Comparison of ENCODE assay signal across 25 cellular contexts in genomic region chr9:132531187-132531586, GRCh38. TPM values are rescaled to one million over a fixed set of nuclear protein-coding genes. Genes with fewer than 3 reads are reported as not detected.
DNase-seq lines count a peak whose midpoint lies in the region; ATAC-seq and TF ChIP-seq lines count a peak whose summit lies in the region.
"Had no signal": no experiment of that assay in that cellular context is flagged by ENCODE, and none has a peak within 500 bp of the region (broad histone marks: within the 10 kb centered on the region; RNA-seq: fewer than 3 reads in every experiment).

No MANE protein-coding gene starts in this region.

- H3K9me3 Mint-ChIP-seq in GM23338 (peaks cover 23% of the 10 kb centered on the region), nephron progenitor cell (peaks cover 36% of the 10 kb centered on the region)
- H3K9me3 Mint-ChIP-seq in activated CD4-positive, alpha-beta memory T cell treated with anti-CD3 and anti-CD28 coated beads for 36 hours = no peaks in the 10 kb centered on the region
- H3K9me3 Mint-ChIP-seq: activated T-cell treated with anti-CD3 and anti-CD28 coated beads, Interleukin-2, amount 50 U/mL, for 72 hours had no signal

- CTCF ChIA-PET in activated CD4-positive, alpha-beta memory T cell treated with anti-CD3 and anti-CD28 coated beads for 36 hours (lab: Charles Lee) = no interaction called here

- in situ Hi-C loops in SK-MEL-5 (cut with HindIII; ENCODE audit: low pct_unique_long_range_greater_than_20kb, low sequenced_read_pairs) = no loop called here

- H3K27me3 Mint-ChIP-seq in GM23338 (ENCODE audit: insufficient read depth, low read depth, poor library complexity) = peaks cover 10% of the 10 kb centered on the region
- peaks cover 26% of the 10 kb centered on the region for H3K27me3 Mint-ChIP-seq in nephron progenitor cell (ENCODE audit: low read depth, poor library complexity)
- H3K27me3 Mint-ChIP-seq in activated CD4-positive, alpha-beta memory T cell treated with anti-CD3 and anti-CD28 coated beads for 36 hours = peaks cover 16% of the 10 kb centered on the region

- TF ChIP-seq CTCF in GM23338 (conservative IDR thresholded peaks at IDR 0.05; ENCODE audit: low read depth in 2 of 2) = no peak
- TF ChIP-seq CTCF in nephron progenitor cell (IDR thresholded peaks at IDR 0.05) = no peak

- H4K20me1 ChIP-seq in GM23338 (replicated peaks; ENCODE audit: insufficient read depth) = no peaks in the 10 kb centered on the region

- no peak overlapping the region for H3K4me3 ChIP-seq in GM23338
- H3K4me3 ChIP-seq: ascending aorta, esophagus squamous epithelium, tibial artery had no signal

- no peak overlapping the region for H3K27ac ChIP-seq in GM23338 (ENCODE audit: low read depth)
- H3K27ac ChIP-seq: ascending aorta, esophagus squamous epithelium, RWPE1, tibial artery had no signal

- POLR2A ChIA-PET in activated CD4-positive, alpha-beta memory T cell treated with anti-CD3 and anti-CD28 coated beads for 36 hours (lab: Charles Lee) = interaction anchor here (1.2 kb wide), 1 partner anchor 9 kb away, joined by 3 read pairs; no protein-coding TSS in a partner anchor

- peak; percentile 96 for ATAC-seq in GM23338
- ATAC-seq: activated T-cell treated with anti-CD3 and anti-CD28 coated beads, Interleukin-2, amount 50 U/mL, for 72 hours had no signal

- intact Hi-C loops in activated CD4-positive, alpha-beta memory T cell treated with anti-CD3 and anti-CD28 coated beads for 36 hours (cut with micrococcal nuclease) = no loop called here

- H3K4me1 ChIP-seq in GM23338 (ENCODE audit: insufficient read depth) = peaks cover 12% of the 10 kb centered on the region; the same call in 1 of the 2 replicates
- H3K4me1 ChIP-seq: ascending aorta, esophagus squamous epithelium, tibial artery had no signal

- no peak overlapping the region for H3K27ac Mint-ChIP-seq in GM23338
- no peak overlapping the region for H3K27ac Mint-ChIP-seq in nephron progenitor cell
- H3K27ac Mint-ChIP-seq in activated CD4-positive, alpha-beta memory T cell treated with anti-CD3 and anti-CD28 coated beads for 36 hours = no peak overlapping the region
- H3K27ac Mint-ChIP-seq: activated T-cell treated with anti-CD3 and anti-CD28 coated beads, Interleukin-2, amount 50 U/mL, for 72 hours; CD4-positive, alpha-beta memory T cell had no signal

- H3K4me1 Mint-ChIP-seq in GM23338 (peaks cover 4% of the 10 kb centered on the region; the same call in 2 of the 3 replicates), nephron progenitor cell (peaks cover 16% of the 10 kb centered on the region)
- H3K4me1 Mint-ChIP-seq in activated CD4-positive, alpha-beta memory T cell treated with anti-CD3 and anti-CD28 coated beads for 36 hours (ENCODE audit: low read depth) = no peaks in the 10 kb centered on the region
- H3K4me1 Mint-ChIP-seq: naive B cell had no signal

- DNase-seq in GM23338 (ENCODE audit: low spot score) (peak; percentile 55), NCI-H1092 treated with DMSO at 0.1 percent for 48 hours (lab: John Stamatoyannopoulos, UW) (peak; percentile 83), SK-MEL-5 (ENCODE audit: low read depth, low spot score) (peak; percentile 21), nephron progenitor cell (peak; percentile 31), mucosa of gallbladder (ENCODE audit: low spot score) (no peak), MV-4-11 (lab: John Stamatoyannopoulos, UW) (no peak)
- DNase-seq in activated CD4-positive, alpha-beta memory T cell treated with anti-CD3 and anti-CD28 coated beads for 36 hours = no peak
- DNase-seq: activated CD4-positive, CD25-positive, alpha-beta regulatory T cell treated with anti-CD3 and anti-CD28 coated beads, Interleukin-2, amount 50 U/mL, for 72 hours; activated CD8-positive, alpha-beta memory T cell treated with anti-CD3 and anti-CD28 coated beads for 24 hours; activated naive CD4-positive, alpha-beta T cell treated with anti-CD3 and anti-CD28 coated beads, Interleukin-2, amount 50 U/mL, for 16 hours; activated T-cell treated with anti-CD3 and anti-CD28 coated beads, Interleukin-2, amount 50 U/mL, for 72 hours; CD4-positive, alpha-beta memory T cell; cerebellar nuclear complex; effector CD8-positive, alpha-beta T cell; esophagus squamous epithelium; naive B cell; NCI-H1105; NCI-H226; stimulated activated naive CD4-positive, alpha-beta T cell treated with Interleukin-2 at 50 U/mL for 16 hours; tibial artery had no signal

- H3K9me2 ChIP-seq in GM23338 (ENCODE audit: insufficient read depth) = 0 out of 2 replicates have a peak, but pooled peaks cover 4% of the 10 kb centered on the region

- peak overlapping the region; percentile 75; the same call in 1 of the 2 replicates for H2AFZ ChIP-seq in GM23338

- no peak overlapping the region for H3K4me2 ChIP-seq in GM23338

- H3K36me3 ChIP-seq in GM23338 (ENCODE audit: insufficient read depth) = no peaks in the 10 kb centered on the region
- H3K36me3 ChIP-seq: ascending aorta, esophagus squamous epithelium, tibial artery had no signal

- H3F3A ChIP-seq in GM23338 (replicated peaks; ENCODE audit: low read depth) = no peaks in the 10 kb centered on the region

- peaks cover 5% of the 10 kb centered on the region; the same call in 2 of the 3 replicates for H3K36me3 Mint-ChIP-seq in GM23338 (ENCODE audit: low read depth)
- peaks cover 8% of the 10 kb centered on the region for H3K36me3 Mint-ChIP-seq in nephron progenitor cell (ENCODE audit: low read depth)
- no peaks in the 10 kb centered on the region for H3K36me3 Mint-ChIP-seq in activated CD4-positive, alpha-beta memory T cell treated with anti-CD3 and anti-CD28 coated beads for 36 hours
- H3K36me3 Mint-ChIP-seq: naive B cell had no signal

- H3K4me3 Mint-ChIP-seq in GM23338 (no peak overlapping the region), nephron progenitor cell (no peak overlapping the region)
- H3K4me3 Mint-ChIP-seq in activated CD4-positive, alpha-beta memory T cell treated with anti-CD3 and anti-CD28 coated beads for 36 hours = no peak overlapping the region
- H3K4me3 Mint-ChIP-seq: activated T-cell treated with anti-CD3 and anti-CD28 coated beads, Interleukin-2, amount 50 U/mL, for 72 hours; CD4-positive, alpha-beta memory T cell; naive B cell had no signal

- H3K27me3 ChIP-seq in GM23338 (ENCODE audit: insufficient read depth) = no peaks in the 10 kb centered on the region
- H3K27me3 ChIP-seq: ascending aorta had no signal

- H3K79me2 ChIP-seq in GM23338 (replicated peaks; ENCODE audit: insufficient read depth) = no peaks in the 10 kb centered on the region

TF ChIP-seq in GM23338, 12 proteins besides CTCF, POLR2A, EP300 and RAD21 (continues in another document):
- TF ChIP-seq CREB1 (CRISPR knock-in tag; IDR thresholded peaks at IDR 0.05; ENCODE audit: low read depth) (no peak), EZH2 (IDR thresholded peaks at IDR 0.05; ENCODE audit: low read depth, unreplicated experiment) (no peak), STAT1 (IDR thresholded peaks at IDR 0.05; ENCODE audit: unreplicated experiment) (no peak), ZNF331 (CRISPR knock-in tag; IDR thresholded peaks at IDR 0.05; ENCODE audit: low read depth) (no peak), POLR2AphosphoS5 (IDR thresholded peaks at IDR 0.05; ENCODE audit: low read depth) (no peak)

RNA-seq across cellular contexts. Expression of gene BARHL1, which starts 51.2 kb away (rescaled TPM):
- not detected in 2 replicates for total RNA-seq in GM23338 (2014; rRNA removed; shearing (Covaris generic))
- not detected in 2 replicates for polyA plus RNA-seq in GM23338 (2016; fragmentation: Nextera tagmentation; extraction: Ambion mirVana)
- total RNA-seq in SK-MEL-5 (2014; rRNA removed; shearing (Covaris generic)) = not detected in 2 replicates
- not detected in 2 replicates for polyA plus RNA-seq in SK-MEL-5 (2015; cell fraction: cytosol; rRNA removed)
- not detected in 2 replicates for polyA plus RNA-seq in SK-MEL-5 (2015; cell fraction: nucleus; rRNA removed)
- not detected for total RNA-seq in activated CD4-positive, alpha-beta memory T cell treated with anti-CD3 and anti-CD28 coated beads for 36 hours
- not detected for total RNA-seq in mucosa of gallbladder
- total RNA-seq: activated T-cell treated with anti-CD3 and anti-CD28 coated beads, Interleukin-2, amount 50 U/mL, for 72 hours; ascending aorta; CD4-positive, alpha-beta memory T cell; esophagus squamous epithelium; HT1080; LHCN-M2; skeletal muscle tissue had no signal
- polyA plus RNA-seq: CD4-positive, alpha-beta memory T cell had no signal

Comparison
In these comparisons a context has a peak if more than half of its experiments do, and no peak if none do; other contexts are left out.
1. DNase-seq: peak in GM23338 (single experiment), NCI-H1092 treated with DMSO at 0.1 percent for 48 hours (single experiment), SK-MEL-5 (single experiment) and nephron progenitor cell (single experiment); none in activated CD4-positive, alpha-beta memory T cell treated with anti-CD3 and anti-CD28 coated beads for 36 hours (single experiment), mucosa of gallbladder (single experiment) and MV-4-11 (single experiment).